25 cellular contexts compared by ENCODE assay signal in genomic region chr9:70571247-70571646, GRCh38.
"Had no signal": no experiment of that assay in that cellular context is flagged by ENCODE, and none has a peak within 500 bp of the region (broad histone marks: within the 10 kb centered on the region; RNA-seq: fewer than 3 reads in every experiment).

No MANE protein-coding gene starts in this region.

- DNase-seq: natural killer cell; occipital lobe; ovary; posterior cingulate gyrus; psoas muscle; right cardiac atrium; stimulated activated CD4-positive, alpha-beta T cell treated with anti-CD3 and anti-CD28 coated beads, Interleukin-15, amount 100 ng/mL, for 24 hours; stimulated activated CD4-positive, alpha-beta T cell treated with anti-CD3 and anti-CD28 coated beads, Interleukin-2, amount 100 ng/mL, for 24 hours; stimulated activated CD4-positive, alpha-beta T cell treated with anti-CD3 and anti-CD28 coated beads, Interleukin-2, amount 100 ng/mL, for 48 hours; stimulated activated CD4-positive, alpha-beta T cell treated with anti-CD3 and anti-CD28 coated beads, Interleukin-4, amount 100 ng/mL, for 24 hours; stimulated activated naive B cell treated with anti-CD40 and anti-IgM and Interleukin-4, amounts not matched to agents 10 μg/mL and 1 μg/mL and 100 μg/mL, for 72 hours; stimulated activated naive CD4-positive, alpha-beta T cell treated with Interleukin-2 at 50 U/mL for 16 hours; stomach; thyroid gland; trophoblast cell; upper lobe of left lung had no signal

- H3K27ac ChIP-seq: neural progenitor cell, ovary, parathyroid adenoma, psoas muscle, skin epidermis, stomach, thoracic aorta, thyroid gland, tibial nerve, upper lobe of left lung, vagina had no signal

- H3K27me3 ChIP-seq: neural progenitor cell, ovary, stomach, thyroid gland, tibial nerve, upper lobe of left lung, vagina had no signal

- H2AFZ ChIP-seq: neural progenitor cell, parathyroid adenoma had no signal

- FAIRE-seq: urothelium cell line had no signal

- H3K4me2 ChIP-seq: neural progenitor cell had no signal

- H3K9me3 ChIP-seq: ovary, psoas muscle, stomach, thoracic aorta, thyroid gland, tibial nerve, upper lobe of left lung, vagina had no signal

- H3K36me3 ChIP-seq: neural progenitor cell, ovary, stomach, thoracic aorta, thyroid gland, tibial nerve, upper lobe of left lung, vagina had no signal

- H3K79me2 ChIP-seq: parathyroid adenoma had no signal

- H3K4me1 ChIP-seq: parathyroid adenoma had no signal

- H3K9ac ChIP-seq: neural progenitor cell, parathyroid adenoma had no signal

- ATAC-seq: natural killer cell; psoas muscle; right cardiac atrium; sciatic nerve; stimulated activated effector memory CD8-positive, alpha-beta T cell treated with anti-CD3 and anti-CD28 coated beads, Interleukin-12 subunit alpha, Interleukin-12 subunit beta, amount 100 ng/mL, for 72 hours; stimulated activated naive B cell treated with anti-CD40 and anti-IgM and Interleukin-4, amounts not matched to agents 10 μg/mL and 1 μg/mL and 100 μg/mL, for 72 hours had no signal

- H3K4me3 ChIP-seq: neural progenitor cell, ovary, psoas muscle, skin epidermis, stomach, thoracic aorta, thyroid gland, tibial nerve, upper lobe of left lung, vagina had no signal
